In the genomic region with DNA sequence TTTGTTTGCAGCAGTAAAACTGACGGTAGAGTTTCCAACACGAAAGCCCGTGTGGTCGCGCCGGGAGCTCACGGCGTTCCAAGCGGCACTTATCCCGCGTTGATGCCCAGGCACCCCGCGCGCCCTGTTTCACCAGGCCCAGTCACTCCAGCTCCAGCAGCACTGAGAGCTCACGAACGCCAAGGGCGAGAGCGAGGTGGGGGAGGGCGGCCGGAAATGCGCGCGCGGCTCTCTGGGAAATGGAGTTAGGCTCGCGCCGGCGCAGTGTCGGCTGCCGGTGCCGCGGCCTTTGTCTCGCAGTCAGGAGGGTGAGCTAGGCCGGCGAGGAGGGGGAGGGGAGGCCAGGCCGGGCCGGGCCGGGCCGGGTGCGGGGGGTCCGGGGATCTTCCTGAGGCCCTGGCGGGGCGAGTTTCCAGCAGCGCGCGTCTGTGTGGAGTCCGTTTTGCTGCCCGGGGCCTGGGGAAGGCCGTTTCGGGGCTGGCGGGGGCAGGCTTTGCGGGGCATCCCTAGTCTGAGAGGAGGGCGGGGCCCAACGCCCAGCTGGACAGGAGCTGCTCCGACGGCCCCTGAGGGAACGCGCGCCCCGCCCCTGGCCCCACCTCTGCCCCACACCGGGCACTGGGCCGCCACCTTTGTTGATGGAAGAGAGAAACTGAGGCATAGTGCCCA, we compare ENCODE assay signal across 8 cellular contexts. TPM values are rescaled to one million over a fixed set of nuclear protein-coding genes. Genes with fewer than 3 reads are reported as not detected.
DNase-seq lines count a peak whose midpoint lies in the region; ATAC-seq and TF ChIP-seq lines count a peak whose summit lies in the region.

Gene ZNF135, plus strand, starts transcription at position 280 of the 669 bp plus-strand sequence. CDS start 721 bp downstream, outside the sequence.

- intact Hi-C loops in activated T-helper 2 cell treated with anti-CD3 and anti-CD28 coated beads, Interferon-gamma antibody, Interleukin-2, Interleukin-4, amounts not matched to agents 10 μg/mL and 5 μg/mL and 100 μg/mL, durations not matched to agents 14 hours and 24 hours and 36 hours (cut with micrococcal nuclease), result no loop called here

- DNase-seq in NCI-H2227 (lab: John Stamatoyannopoulos, UW; ENCODE audit: unreplicated experiment), result peak; percentile 89
- no peak for DNase-seq in activated T-helper 2 cell treated with anti-CD3 and anti-CD28 coated beads, Interferon-gamma antibody, Interleukin-2, Interleukin-4, amounts not matched to agents 10 μg/mL and 5 μg/mL and 100 μg/mL, durations not matched to agents 14 hours and 24 hours and 36 hours (ENCODE audit: low spot score)
- peak; percentile 66 for DNase-seq in fibroblast of the aortic adventitia (ENCODE audit: low read depth)
- peak; percentile 42 to 91 (median 72) for DNase-seq in naive thymus-derived CD8-positive, alpha-beta T cell
- peak; percentile 24 to 59 for DNase-seq in stimulated activated CD8-positive, alpha-beta memory T cell treated with anti-CD3 and anti-CD28 coated beads, Interleukin-4, amount 100 ng/mL, for 4 hours (ENCODE audit: low read depth in 2 of 2, low spot score in 1 of 2)
- DNase-seq in GDM1 (lab: John Stamatoyannopoulos, UW), result no peak

- no peaks in the 10 kb centered on the region for H3K4me1 Mint-ChIP-seq in activated T-helper 2 cell treated with anti-CD3 and anti-CD28 coated beads, Interferon-gamma antibody, Interleukin-2, Interleukin-4, amounts not matched to agents 10 μg/mL and 5 μg/mL and 100 μg/mL, durations not matched to agents 14 hours and 24 hours and 36 hours (ENCODE audit: low read depth)
- peaks cover 6 to 12% (median 8%) of the 10 kb centered on the region in 4 donors for H3K4me1 Mint-ChIP-seq in naive thymus-derived CD8-positive, alpha-beta T cell

- POLR2A ChIA-PET in naive thymus-derived CD8-positive, alpha-beta T cell (lab: Charles Lee), result interaction anchor here (0.5 to 2.8 kb wide), 25 partner anchors 8 to 819 kb away, joined by 3 to 25 read pairs (median 5); partner anchors contain the start of genes ZBTB45, ZNF274, ZNF329 and ZNF548

- H3K27me3 Mint-ChIP-seq in activated T-helper 2 cell treated with anti-CD3 and anti-CD28 coated beads, Interferon-gamma antibody, Interleukin-2, Interleukin-4, amounts not matched to agents 10 μg/mL and 5 μg/mL and 100 μg/mL, durations not matched to agents 14 hours and 24 hours and 36 hours (ENCODE audit: low read depth), result no peaks in the 10 kb centered on the region
- peaks cover 5 to 28% (median 17%) of the 10 kb centered on the region in 5 donors for H3K27me3 Mint-ChIP-seq in naive thymus-derived CD8-positive, alpha-beta T cell

- H3K4me2 ChIP-seq in BLaER1 treated with 17β-estradiol and CSF1 and Interleukin-3, amounts not matched to agents 10 nM and 100 nM, result peak within 1 kb of the TSS; percentile 71 to 90 (median 82)

- H3K36me3 ChIP-seq in BLaER1 treated with 17β-estradiol and CSF1 and Interleukin-3, amounts not matched to agents 10 nM and 100 nM, result peaks cover 20 to 41% (median 30%) of the 10 kb centered on the region in 11 experiments

- H3K4me3 ChIP-seq in BLaER1 treated with 17β-estradiol and CSF1 and Interleukin-3, amounts not matched to agents 10 nM and 100 nM, result peak within 1 kb of the TSS; percentile 57 to 76 (median 66)
- H3K4me3 ChIP-seq in fibroblast of the aortic adventitia (ENCODE audit: low read depth, low read length), result peak within 1 kb of the TSS; percentile 58

- peaks cover 14% of the 10 kb centered on the region for H3K36me3 Mint-ChIP-seq in activated T-helper 2 cell treated with anti-CD3 and anti-CD28 coated beads, Interferon-gamma antibody, Interleukin-2, Interleukin-4, amounts not matched to agents 10 μg/mL and 5 μg/mL and 100 μg/mL, durations not matched to agents 14 hours and 24 hours and 36 hours (ENCODE audit: low read depth)
- peaks cover 31 to 59% (median 33%) of the 10 kb centered on the region in 3 donors for H3K36me3 Mint-ChIP-seq in naive thymus-derived CD8-positive, alpha-beta T cell

- H3K4me1 ChIP-seq in BLaER1 treated with 17β-estradiol and CSF1 and Interleukin-3, amounts not matched to agents 10 nM and 100 nM, result peaks cover 6 to 23% (median 14%) of the 10 kb centered on the region in 10 experiments; a peak in 15 of 20 replicates

- H3K27ac ChIP-seq in BLaER1 treated with 17β-estradiol and CSF1 and Interleukin-3, amounts not matched to agents 10 nM and 100 nM, result peak within 1 kb of the TSS; percentile 80 to 95 (median 90)

- no peak for TF ChIP-seq CTCF in fibroblast of the aortic adventitia (IDR thresholded peaks at IDR 0.05; ENCODE audit: insufficient read depth, low read length)

- H3K9ac ChIP-seq in BLaER1 treated with 17β-estradiol and CSF1 and Interleukin-3, amounts not matched to agents 10 nM and 100 nM, result peak within 1 kb of the TSS; percentile 84 to 93 (median 88)

- peaks cover 0 to 10% (median 0%) of the 10 kb centered on the region in 11 experiments; a peak in 7 of 22 replicates for H3K27me3 ChIP-seq in BLaER1 treated with 17β-estradiol and CSF1 and Interleukin-3, amounts not matched to agents 10 nM and 100 nM

- no peaks in the 10 kb centered on the region for H4K20me1 ChIP-seq in BLaER1 treated with 17β-estradiol and CSF1 and Interleukin-3, amounts not matched to agents 10 nM and 100 nM

- peaks cover 73 to 100% (median 97%) of the 10 kb centered on the region in 11 experiments for H3K9me3 ChIP-seq in BLaER1 treated with 17β-estradiol and CSF1 and Interleukin-3, amounts not matched to agents 10 nM and 100 nM (replicated peaks in 1 of 11)

- ATAC-seq in naive thymus-derived CD8-positive, alpha-beta T cell, result peak; percentile 94 to 95
- ATAC-seq in GM18873 (IDR thresholded peaks at IDR 0.05; ENCODE audit: low FRiP score, unreplicated experiment), result no peak

- H3K27ac Mint-ChIP-seq in activated T-helper 2 cell treated with anti-CD3 and anti-CD28 coated beads, Interferon-gamma antibody, Interleukin-2, Interleukin-4, amounts not matched to agents 10 μg/mL and 5 μg/mL and 100 μg/mL, durations not matched to agents 14 hours and 24 hours and 36 hours, result no peak within 1 kb of the TSS
- H3K27ac Mint-ChIP-seq in naive thymus-derived CD8-positive, alpha-beta T cell, result peak within 1 kb of the TSS; percentile 60 to 97 (median 90)

- H3K9me3 Mint-ChIP-seq in activated T-helper 2 cell treated with anti-CD3 and anti-CD28 coated beads, Interferon-gamma antibody, Interleukin-2, Interleukin-4, amounts not matched to agents 10 μg/mL and 5 μg/mL and 100 μg/mL, durations not matched to agents 14 hours and 24 hours and 36 hours, result peaks cover 65% of the 10 kb centered on the region
- H3K9me3 Mint-ChIP-seq in naive thymus-derived CD8-positive, alpha-beta T cell, result peaks cover 0 to 87% (median 37%) of the 10 kb centered on the region in 9 donors

- H3K4me3 Mint-ChIP-seq in activated T-helper 2 cell treated with anti-CD3 and anti-CD28 coated beads, Interferon-gamma antibody, Interleukin-2, Interleukin-4, amounts not matched to agents 10 μg/mL and 5 μg/mL and 100 μg/mL, durations not matched to agents 14 hours and 24 hours and 36 hours (ENCODE audit: low read depth), result peak within 1 kb of the TSS; percentile 21
- peak within 1 kb of the TSS; percentile 77 to 91 (median 86) for H3K4me3 Mint-ChIP-seq in naive thymus-derived CD8-positive, alpha-beta T cell

RNA-seq across cellular contexts. Expression of gene ZNF135, which starts in this region (rescaled TPM):
- not detected in 2 replicates for total RNA-seq in activated T-helper 2 cell treated with anti-CD3 and anti-CD28 coated beads, Interferon-gamma antibody, Interleukin-2, Interleukin-4, amounts not matched to agents 10 μg/mL and 5 μg/mL and 100 μg/mL, durations not matched to agents 14 hours and 24 hours and 36 hours
- 2.2 and 4.3 TPM in 2 replicates for total RNA-seq in fibroblast of the aortic adventitia (ENCODE audit: low replicate concordance)
- 10 to 100 TPM; 13.3 to 15.4 TPM for total RNA-seq in naive thymus-derived CD8-positive, alpha-beta T cell
- 1 to 10 TPM in 2 of 3 donors, under 1 TPM in 1; 0.79 to 4.3 (median 3.8) TPM for polyA plus RNA-seq in naive thymus-derived CD8-positive, alpha-beta T cell

Comparison
In these comparisons a context has a peak if more than half of its experiments do, and no peak if none do; other contexts are left out.
1. DNase-seq: peak in NCI-H2227 (single experiment), fibroblast of the aortic adventitia (single experiment), naive thymus-derived CD8-positive, alpha-beta T cell (10 of 10) and stimulated activated CD8-positive, alpha-beta memory T cell treated with anti-CD3 and anti-CD28 coated beads, Interleukin-4, amount 100 ng/mL, for 4 hours (2 of 2); none in activated T-helper 2 cell treated with anti-CD3 and anti-CD28 coated beads, Interferon-gamma antibody, Interleukin-2, Interleukin-4, amounts not matched to agents 10 μg/mL and 5 μg/mL and 100 μg/mL, durations not matched to agents 14 hours and 24 hours and 36 hours (single experiment) and GDM1 (single experiment).